ENCODE assay signal across 1 cellular context in the genomic region with DNA sequence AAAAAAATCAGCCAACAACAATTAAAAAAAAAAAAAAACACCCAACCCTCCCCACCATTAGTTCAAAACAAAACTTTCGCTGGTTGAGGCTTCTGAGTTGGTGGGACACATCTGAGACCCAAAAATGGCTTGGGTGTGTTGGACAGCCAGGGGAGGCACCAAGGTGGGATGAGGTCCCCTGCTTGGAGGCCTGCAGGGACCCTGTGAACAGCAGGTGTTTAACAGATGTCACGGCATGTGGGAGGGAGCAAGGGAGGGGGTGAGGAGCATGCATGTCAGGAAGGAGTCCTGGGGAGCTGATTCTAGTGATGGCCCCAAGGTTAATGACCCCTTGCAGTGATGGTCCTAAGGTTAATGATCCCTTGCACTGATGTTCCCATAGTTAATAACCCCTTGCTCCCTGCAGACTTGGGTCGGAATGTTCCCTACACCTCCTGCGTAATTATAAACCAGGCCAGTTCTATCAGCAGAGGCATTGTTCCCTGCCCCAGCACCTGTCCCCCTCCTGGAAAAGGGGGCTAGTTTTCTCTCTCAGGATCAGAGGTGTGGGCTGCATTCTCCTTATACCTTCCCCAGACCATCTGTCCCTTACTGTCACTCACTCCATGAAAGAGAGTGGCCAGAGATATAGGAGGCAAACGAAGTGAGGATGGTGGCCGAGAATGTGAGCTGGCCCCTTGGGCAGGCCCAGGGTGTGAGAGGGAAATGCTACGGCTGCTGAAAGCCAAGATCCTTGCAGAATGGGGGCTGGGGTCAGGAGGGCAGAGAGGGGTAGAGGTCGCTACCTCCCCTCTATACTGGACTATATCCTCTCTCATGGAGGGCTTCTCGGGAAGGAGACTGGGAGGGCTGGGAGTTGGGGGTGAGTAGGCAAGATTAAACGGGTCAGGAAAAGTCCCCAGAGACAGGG.
TF ChIP-seq lines count a peak whose summit lies in the region.

No MANE protein-coding gene starts in this region.

TF ChIP-seq in K562, 482 proteins besides CTCF, POLR2A, EP300 and RAD21:
- TF ChIP-seq MEF2D (tag; conservative IDR thresholded peaks at IDR 0.05; ENCODE audit: low read depth): no peak
- no peak for TF ChIP-seq HDAC6 (IDR thresholded peaks at IDR 0.05; ENCODE audit: low read depth, low read length)
- no peak for TF ChIP-seq MXI1 (IDR thresholded peaks at IDR 0.05; ENCODE audit: low read depth, low read length)
- TF ChIP-seq KDM5B (IDR thresholded peaks at IDR 0.05; ENCODE audit: insufficient replicate concordance, low read depth, low read length): no peak
- TF ChIP-seq, protein P1, sequence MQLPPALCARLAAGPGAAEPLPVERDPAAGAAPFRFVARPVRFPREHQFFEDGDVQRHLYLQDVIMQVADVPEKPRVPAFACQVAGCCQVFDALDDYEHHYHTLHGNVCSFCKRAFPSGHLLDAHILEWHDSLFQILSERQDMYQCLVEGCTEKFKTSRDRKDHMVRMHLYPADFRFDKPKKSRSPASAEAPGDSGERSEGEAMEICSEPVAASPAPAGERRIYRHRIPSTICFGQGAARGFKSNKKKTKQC (CRISPR knock-in tag; IDR thresholded peaks at IDR 0.05): no peak
- no peak for TF ChIP-seq SRSF3 (IDR thresholded peaks at IDR 0.05; ENCODE audit: insufficient read depth, low read length)
- TF ChIP-seq ARHGAP35 (IDR thresholded peaks at IDR 0.05; ENCODE audit: partially characterized antibody): no peak
- TF ChIP-seq TCF7 (IDR thresholded peaks at IDR 0.05; ENCODE audit: borderline replicate concordance): no peak
- TF ChIP-seq, protein P2, sequence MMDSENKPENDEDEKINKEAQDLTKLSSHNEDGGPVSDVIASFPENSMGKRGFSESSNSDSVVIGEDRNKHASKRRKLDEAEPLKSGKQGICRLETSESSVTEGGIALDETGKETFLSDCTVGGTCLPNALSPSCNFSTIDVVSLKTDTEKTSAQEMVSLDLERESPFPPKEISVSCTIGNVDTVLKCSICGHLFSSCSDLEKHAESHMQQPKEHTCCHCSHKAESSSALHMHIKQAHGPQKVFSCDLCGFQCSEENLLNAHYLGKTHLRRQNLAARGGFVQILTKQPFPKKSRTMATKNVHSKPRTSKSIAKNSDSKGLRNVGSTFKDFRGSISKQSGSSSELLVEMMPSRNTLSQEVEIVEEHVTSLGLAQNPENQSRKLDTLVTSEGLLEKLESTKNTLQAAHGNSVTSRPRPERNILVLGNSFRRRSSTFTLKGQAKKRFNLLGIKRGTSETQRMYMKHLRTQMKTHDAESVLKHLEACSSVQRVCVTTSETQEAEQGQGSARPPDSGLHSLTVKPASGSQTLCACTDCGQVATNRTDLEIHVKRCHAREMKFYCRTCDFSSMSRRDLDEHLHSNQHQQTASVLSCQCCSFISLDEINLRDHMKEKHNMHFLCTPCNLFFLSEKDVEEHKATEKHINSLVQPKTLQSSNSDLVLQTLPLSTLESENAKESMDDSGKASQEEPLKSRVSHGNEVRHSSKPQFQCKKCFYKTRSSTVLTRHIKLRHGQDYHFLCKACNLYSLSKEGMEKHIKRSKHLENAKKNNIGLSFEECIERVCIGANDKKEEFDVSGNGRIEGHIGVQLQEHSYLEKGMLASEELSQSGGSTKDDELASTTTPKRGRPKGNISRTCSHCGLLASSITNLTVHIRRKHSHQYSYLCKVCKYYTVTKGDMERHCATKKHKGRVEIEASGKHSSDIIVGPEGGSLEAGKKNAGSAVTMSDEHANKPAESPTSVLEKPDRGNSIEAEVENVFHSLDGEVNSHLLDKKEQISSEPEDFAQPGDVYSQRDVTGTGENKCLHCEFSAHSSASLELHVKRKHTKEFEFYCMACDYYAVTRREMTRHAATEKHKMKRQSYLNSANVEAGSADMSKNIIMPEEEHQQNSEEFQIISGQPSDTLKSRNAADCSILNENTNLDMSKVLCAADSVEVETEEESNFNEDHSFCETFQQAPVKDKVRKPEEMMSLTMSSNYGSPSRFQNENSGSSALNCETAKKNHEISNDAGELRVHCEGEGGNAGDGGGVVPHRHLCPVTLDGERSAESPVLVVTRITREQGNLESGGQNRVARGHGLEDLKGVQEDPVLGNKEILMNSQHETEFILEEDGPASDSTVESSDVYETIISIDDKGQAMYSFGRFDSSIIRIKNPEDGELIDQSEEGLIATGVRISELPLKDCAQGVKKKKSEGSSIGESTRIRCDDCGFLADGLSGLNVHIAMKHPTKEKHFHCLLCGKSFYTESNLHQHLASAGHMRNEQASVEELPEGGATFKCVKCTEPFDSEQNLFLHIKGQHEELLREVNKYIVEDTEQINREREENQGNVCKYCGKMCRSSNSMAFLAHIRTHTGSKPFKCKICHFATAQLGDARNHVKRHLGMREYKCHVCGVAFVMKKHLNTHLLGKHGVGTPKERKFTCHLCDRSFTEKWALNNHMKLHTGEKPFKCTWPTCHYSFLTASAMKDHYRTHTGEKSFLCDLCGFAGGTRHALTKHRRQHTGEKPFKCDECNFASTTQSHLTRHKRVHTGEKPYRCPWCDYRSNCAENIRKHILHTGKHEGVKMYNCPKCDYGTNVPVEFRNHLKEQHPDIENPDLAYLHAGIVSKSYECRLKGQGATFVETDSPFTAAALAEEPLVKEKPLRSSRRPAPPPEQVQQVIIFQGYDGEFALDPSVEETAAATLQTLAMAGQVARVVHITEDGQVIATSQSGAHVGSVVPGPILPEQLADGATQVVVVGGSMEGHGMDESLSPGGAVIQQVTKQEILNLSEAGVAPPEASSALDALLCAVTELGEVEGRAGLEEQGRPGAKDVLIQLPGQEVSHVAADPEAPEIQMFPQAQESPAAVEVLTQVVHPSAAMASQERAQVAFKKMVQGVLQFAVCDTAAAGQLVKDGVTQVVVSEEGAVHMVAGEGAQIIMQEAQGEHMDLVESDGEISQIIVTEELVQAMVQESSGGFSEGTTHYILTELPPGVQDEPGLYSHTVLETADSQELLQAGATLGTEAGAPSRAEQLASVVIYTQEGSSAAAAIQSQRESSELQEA (IDR thresholded peaks at IDR 0.05; ENCODE audit: low read depth): no peak
- no peak for TF ChIP-seq CXXC5 (CRISPR knock-in tag; IDR thresholded peaks at IDR 0.05)
- no peak for TF ChIP-seq SIN3B (IDR thresholded peaks at IDR 0.05; ENCODE audit: low read depth)
- no peak for TF ChIP-seq ZNF507 (tag; conservative IDR thresholded peaks at IDR 0.05)
- TF ChIP-seq ZNF354B (CRISPR knock-in tag; IDR thresholded peaks at IDR 0.05): no peak
- TF ChIP-seq SIN3A (IDR thresholded peaks at IDR 0.05; ENCODE audit: borderline replicate concordance in 2 of 2, control insufficient read depth in 1 of 2, low read depth in 2 of 2, low read length in 2 of 2): no peak
